1 cellular context compared by ENCODE assay signal in genomic region chr11:118921121-118921928, GRCh38.
A peak's percentile ranks its signal among the peaks of the same experiment; 100 is the strongest.
TF ChIP-seq lines count a peak whose summit lies in the region.

No MANE protein-coding gene starts in this region.

TF ChIP-seq in HepG2, 621 proteins besides CTCF, POLR2A, EP300 and RAD21 (continues in another document):
- TF ChIP-seq NR2F6 (IDR thresholded peaks at IDR 0.05) (peak; percentile 46; the same call in 1 of the 2 replicates), NR2F6 (CRISPR knock-in tag; IDR thresholded peaks at IDR 0.05) (peak; percentile 69), ZNF468 (CRISPR knock-in tag; IDR thresholded peaks at IDR 0.05) (no peak), ZBTB21 (CRISPR knock-in tag; IDR thresholded peaks at IDR 0.05) (no peak), ZFYVE20 (CRISPR knock-in tag; IDR thresholded peaks at IDR 0.05; ENCODE audit: borderline replicate concordance, low read depth) (no peak), HNRNPUL1 (IDR thresholded peaks at IDR 0.05; ENCODE audit: low read depth, low read length) (no peak), RNF219 (CRISPR knock-in tag; IDR thresholded peaks at IDR 0.05) (0 out of 2 replicates have a peak, but pooled peaks have one; percentile 67), MYPOP (CRISPR knock-in tag; IDR thresholded peaks at IDR 0.05) (no peak), ZNF691 (CRISPR knock-in tag; IDR thresholded peaks at IDR 0.05; ENCODE audit: borderline replicate concordance, low read depth) (peak; percentile 81; the same call in 1 of the 2 replicates), TGIF2 (CRISPR knock-in tag; IDR thresholded peaks at IDR 0.05) (peak; percentile 70; the same call in 1 of the 2 replicates), DNMT1 (CRISPR knock-in tag; IDR thresholded peaks at IDR 0.05) (no peak), ZSCAN29 (CRISPR knock-in tag; conservative IDR thresholded peaks at IDR 0.05) (peak; percentile 51), ZNF276 (CRISPR knock-in tag; IDR thresholded peaks at IDR 0.05; ENCODE audit: low read depth) (peak; percentile 75; the same call in 1 of the 2 replicates), TCF7L2 (IDR thresholded peaks at IDR 0.05; ENCODE audit: low read depth, low read length) (no peak), SMAD3 (CRISPR knock-in tag; IDR thresholded peaks at IDR 0.05) (peak; percentile 73; the same call in 1 of the 2 replicates), ARID3A (IDR thresholded peaks at IDR 0.05; ENCODE audit: low read depth, low read length) (peak; percentile 16; the same call in 1 of the 2 replicates), ZNF546 (CRISPR knock-in tag; conservative IDR thresholded peaks at IDR 0.05) (no peak), PRMT3 (CRISPR knock-in tag; IDR thresholded peaks at IDR 0.05; ENCODE audit: borderline replicate concordance, low read depth) (no peak), ZNF782 (CRISPR knock-in tag; IDR thresholded peaks at IDR 0.05; ENCODE audit: borderline replicate concordance) (no peak), ZNF777 (CRISPR knock-in tag; IDR thresholded peaks at IDR 0.05) (no peak), ARID5B (CRISPR knock-in tag; IDR thresholded peaks at IDR 0.05) (peak; percentile 85), BRD4 (CRISPR knock-in tag; IDR thresholded peaks at IDR 0.05) (no peak), CREB1 (IDR thresholded peaks at IDR 0.05) (no peak), CREB1 (CRISPR knock-in tag; IDR thresholded peaks at IDR 0.05) (no peak), THYN1 (CRISPR knock-in tag; IDR thresholded peaks at IDR 0.05; ENCODE audit: borderline replicate concordance, low read depth) (no peak), SOX5 (CRISPR knock-in tag; IDR thresholded peaks at IDR 0.05; ENCODE audit: borderline replicate concordance) (peak; percentile 52; the same call in 1 of the 2 replicates), ZBTB2 (CRISPR knock-in tag; IDR thresholded peaks at IDR 0.05; ENCODE audit: low read depth) (no peak), KDM1A (CRISPR knock-in tag; IDR thresholded peaks at IDR 0.05) (no peak), ZNF383 (CRISPR knock-in tag; IDR thresholded peaks at IDR 0.05; ENCODE audit: borderline replicate concordance) (no peak), POGK (CRISPR knock-in tag; conservative IDR thresholded peaks at IDR 0.05) (0 out of 2 replicates have a peak, but pooled peaks have one; percentile 49), ZHX2 (IDR thresholded peaks at IDR 0.05; ENCODE audit: low read depth) (no peak), ZHX2 (CRISPR knock-in tag; IDR thresholded peaks at IDR 0.05; ENCODE audit: borderline replicate concordance) (no peak), ZFP62 (CRISPR knock-in tag; IDR thresholded peaks at IDR 0.05) (no peak), ZNF768 (CRISPR knock-in tag; IDR thresholded peaks at IDR 0.05) (no peak), SMC3 (IDR thresholded peaks at IDR 0.05; ENCODE audit: low read length) (no peak; the same call in 1 of the 2 replicates), DNMT3B (CRISPR knock-in tag; conservative IDR thresholded peaks at IDR 0.05) (no peak), ATM (IDR thresholded peaks at IDR 0.05; ENCODE audit: borderline replicate concordance) (no peak), ZNF362 (CRISPR knock-in tag; IDR thresholded peaks at IDR 0.05; ENCODE audit: borderline replicate concordance) (no peak)
